Comparison of ENCODE assay signal across 16 cellular contexts in the genomic region with DNA sequence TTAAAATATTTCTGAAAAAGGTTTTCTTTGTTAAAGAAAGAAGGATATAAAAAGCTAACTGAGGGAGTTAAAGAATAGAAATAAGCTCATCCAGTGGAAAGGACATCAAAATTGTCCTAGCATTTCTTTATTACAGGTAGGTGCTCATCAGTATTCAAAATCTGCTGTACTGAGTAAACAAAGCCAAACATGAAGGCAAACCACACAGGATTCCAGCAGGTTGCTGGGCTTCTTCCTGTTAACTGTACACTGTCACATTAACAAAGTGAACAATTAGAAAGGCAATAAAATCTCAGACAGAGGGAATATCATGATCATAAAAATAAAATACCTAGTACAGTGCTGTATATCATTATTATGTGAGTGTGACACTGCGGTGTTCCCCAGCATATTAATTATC.
DNase-seq lines count a peak whose midpoint lies in the region; ATAC-seq and TF ChIP-seq lines count a peak whose summit lies in the region.
"Had no signal": no experiment of that assay in that cellular context is flagged by ENCODE, and none has a peak within 500 bp of the region (broad histone marks: within the 10 kb centered on the region; RNA-seq: fewer than 3 reads in every experiment).

No MANE protein-coding gene starts in this region.

- peak; percentile 43 for DNase-seq in COR-L47 (lab: John Stamatoyannopoulos, UW)
- DNase-seq in DMS153 treated with DMSO at 0.1 percent for 48 hours (lab: John Stamatoyannopoulos, UW; ENCODE audit: unreplicated experiment): peak; percentile 81
- DNase-seq in NCI-H2081 (lab: John Stamatoyannopoulos, UW): peak; percentile 28 to 86
- DNase-seq in NCI-H748 treated with DMSO at 0.1 percent for 48 hours (lab: John Stamatoyannopoulos, UW): peak; percentile 51
- DNase-seq in effector memory CD4-positive, alpha-beta T cell: no peak
- no peak for DNase-seq in breast epithelium (ENCODE audit: low spot score in 2 of 2)
- DNase-seq: CD4-positive, alpha-beta T cell; H7; MM.1S; NCI-H187; NCI-H2171 treated with DMSO at 0.1 percent for 48 hours; NCI-H446 treated with DMSO at 0.1 percent for 48 hours; OCI-M1; T-helper 9 cell had no signal

- no peaks in the 10 kb centered on the region for H3K27me3 ChIP-seq in effector memory CD4-positive, alpha-beta T cell (replicated peaks; ENCODE audit: control insufficient read depth, insufficient read depth, low read length, poor library complexity, severe bottlenecking)
- no peaks in the 10 kb centered on the region for H3K27me3 ChIP-seq in breast epithelium
- H3K27me3 ChIP-seq: BLaER1 had no signal

- H3K9me3 ChIP-seq in effector memory CD4-positive, alpha-beta T cell (ENCODE audit: control insufficient read depth, low read length): no peaks in the 10 kb centered on the region
- H3K9me3 ChIP-seq in breast epithelium: no peaks in the 10 kb centered on the region
- H3K9me3 ChIP-seq: BLaER1 had no signal

- no peak for TF ChIP-seq POLR2A in breast epithelium (IDR thresholded peaks at IDR 0.05)

- H3K4me1 ChIP-seq in effector memory CD4-positive, alpha-beta T cell (ENCODE audit: control insufficient read depth, insufficient read depth, low read length, poor library complexity, severe bottlenecking): no peaks in the 10 kb centered on the region
- H3K4me1 ChIP-seq in breast epithelium: no peaks in the 10 kb centered on the region
- H3K4me1 ChIP-seq: BLaER1 had no signal

- no peak for ATAC-seq in HG03097 (IDR thresholded peaks at IDR 0.05; ENCODE audit: low FRiP score, unreplicated experiment)

- H3K36me3 ChIP-seq in effector memory CD4-positive, alpha-beta T cell (ENCODE audit: control insufficient read depth, insufficient read depth, low read length): no peaks in the 10 kb centered on the region
- no peaks in the 10 kb centered on the region for H3K36me3 ChIP-seq in breast epithelium
- H3K36me3 ChIP-seq: BLaER1 had no signal

- intact Hi-C loops in breast epithelium (cut with DNase I; ENCODE audit: low total_unique reads): no loop called here

- H3K27ac ChIP-seq in effector memory CD4-positive, alpha-beta T cell (ENCODE audit: insufficient read depth, low read length, poor library complexity, severe bottlenecking): no peak overlapping the region
- H3K27ac ChIP-seq in breast epithelium: no peak overlapping the region
- H3K27ac ChIP-seq: BLaER1 had no signal

- H3K4me3 ChIP-seq in effector memory CD4-positive, alpha-beta T cell (ENCODE audit: insufficient read depth, low read depth, low read length, poor library complexity, severe bottlenecking): no peak overlapping the region
- no peak overlapping the region for H3K4me3 ChIP-seq in breast epithelium
- H3K4me3 ChIP-seq: BLaER1 had no signal

- no peak for TF ChIP-seq CTCF in breast epithelium (IDR thresholded peaks at IDR 0.05)

Comparison
In these comparisons a context has a peak if more than half of its experiments do, and no peak if none do; other contexts are left out.
1. DNase-seq: peak in COR-L47 (single experiment), DMS153 treated with DMSO at 0.1 percent for 48 hours (single experiment), NCI-H2081 (2 of 2) and NCI-H748 treated with DMSO at 0.1 percent for 48 hours (single experiment); none in effector memory CD4-positive, alpha-beta T cell (0 of 3) and breast epithelium (0 of 2).